ENCODE assay signal across 24 cellular contexts in genomic region chr4:73743825-73744602, GRCh38. TPM values are rescaled to one million over a fixed set of nuclear protein-coding genes. Genes with fewer than 3 reads are reported as not detected.
DNase-seq lines count a peak whose midpoint lies in the region; ATAC-seq and TF ChIP-seq lines count a peak whose summit lies in the region.
"Had no signal": no experiment of that assay in that cellular context is flagged by ENCODE, and none has a peak within 500 bp of the region (broad histone marks: within the 10 kb centered on the region; RNA-seq: fewer than 3 reads in every experiment).

No MANE protein-coding gene starts in this region.

- CTCF ChIA-PET in PC-3 (lab: Charles Lee) = no interaction called here

- DNase-seq in ELR (ENCODE audit: low read depth) = peak; percentile 65
- DNase-seq in PC-3 = no peak
- peak; percentile 29 for DNase-seq in glomerular visceral epithelial cell (ENCODE audit: extremely low spot score)
- DNase-seq in activated CD4-positive, alpha-beta T cell treated with anti-CD3 and anti-CD28 coated beads for 48 hours = no peak
- no peak for DNase-seq in GF-D8 (lab: John Stamatoyannopoulos, UW)
- no peak for DNase-seq in activated T-cell treated with anti-CD3 and anti-CD28 coated beads, Interleukin-2, amount 50 U/mL, for 1 hour
- DNase-seq: CD8-positive, alpha-beta memory T cell; DMS79 treated with DMSO at 0.1 percent for 48 hours; KBM-7; MV-4-11; NCI-H1105 treated with DMSO at 0.1 percent for 48 hours; NCI-H146; NCI-H1930; NCI-H2107; NCI-H446; NCI-H524 treated with DMSO at 0.1 percent for 48 hours; NCI-H82; NK-92 treated with Interleukin-12 subunit alpha and Interleukin-12 subunit beta, amount 100 ng/mL, for 24 hours had no signal

- no peak overlapping the region for H3K9ac ChIP-seq in PC-3 (ENCODE audit: low read length)

- no peak overlapping the region for H3K4me3 ChIP-seq in PC-3 (ENCODE audit: low read length)

- intact Hi-C loops in PC-3 (cut with micrococcal nuclease) = loop anchor here (5.0 kb wide), 1 partner anchor 43 kb away; no protein-coding TSS in a partner anchor

- H3F3A ChIP-seq in PC-3 (ENCODE audit: low read length, unreplicated experiment) = peaks cover 36% of the 10 kb centered on the region

- H3K36me3 ChIP-seq in PC-3 (ENCODE audit: low read depth, low read length) = peaks cover 13% of the 10 kb centered on the region; the same call in 1 of the 2 replicates

- H3K27me3 ChIP-seq in PC-3 (ENCODE audit: low read length) = no peaks in the 10 kb centered on the region

- no peak overlapping the region for H2AFZ ChIP-seq in PC-3 (ENCODE audit: low read length)

- no TSS peak for BruUV-seq in PC-3 (replicated peaks; lab: Mats Ljungman, UMichigan)

- no peaks in the 10 kb centered on the region for H3K9me3 ChIP-seq in PC-3 (ENCODE audit: low read length)

- H4K20me1 ChIP-seq in PC-3 (ENCODE audit: low read length) = no peaks in the 10 kb centered on the region; the same call in 1 of the 2 replicates

- H3K9me2 ChIP-seq in PC-3 (replicated peaks; ENCODE audit: low read length) = no peaks in the 10 kb centered on the region

- POLR2A ChIA-PET in PC-3 (lab: Charles Lee; ENCODE audit: unreplicated experiment) = interaction anchor here (0.6 kb wide), 2 partner anchors 73 to 174 kb away, joined by 3 to 4 read pairs; no protein-coding TSS in a partner anchor

- no peak for ATAC-seq in PC-3
- no peak for ATAC-seq in HG02885 (IDR thresholded peaks at IDR 0.05; ENCODE audit: poor library complexity, unreplicated experiment)
- ATAC-seq: HCT116, HepG2, SK-N-SH treated with all-trans-retinoic acid at 6 μM for 48 hours had no signal

- H3K27ac ChIP-seq in PC-3 (ENCODE audit: low read length) = peak overlapping the region; percentile 3
- H3K27ac ChIP-seq: C4-2B had no signal

- no peak for TF ChIP-seq CTCF in PC-3 (conservative IDR thresholded peaks at IDR 0.05; ENCODE audit: low read depth, low read length)

- H3K4me2 ChIP-seq in PC-3 (ENCODE audit: low read length) = peak overlapping the region; percentile 9

- peaks cover 21% of the 10 kb centered on the region for H3K79me2 ChIP-seq in PC-3 (ENCODE audit: low read length)

- peaks cover 28% of the 10 kb centered on the region for H3K4me1 ChIP-seq in PC-3 (ENCODE audit: insufficient read depth, low read length)

RNA-seq across cellular contexts. Expression of gene CXCL8, which starts 3.6 kb away (rescaled TPM):
- total RNA-seq in PC-3 (2014; rRNA removed) = 360 and 477 TPM in 2 replicates
- total RNA-seq: OCI-LY7 had no signal

Comparison
In these comparisons a context has a peak if more than half of its experiments do, and no peak if none do; other contexts are left out.
1. DNase-seq: peak in ELR (single experiment) and glomerular visceral epithelial cell (single experiment); none in PC-3 (single experiment), activated CD4-positive, alpha-beta T cell treated with anti-CD3 and anti-CD28 coated beads for 48 hours (single experiment), GF-D8 (single experiment) and activated T-cell treated with anti-CD3 and anti-CD28 coated beads, Interleukin-2, amount 50 U/mL, for 1 hour (single experiment).